Comparison of ENCODE assay signal across 25 cellular contexts in the genomic region with DNA sequence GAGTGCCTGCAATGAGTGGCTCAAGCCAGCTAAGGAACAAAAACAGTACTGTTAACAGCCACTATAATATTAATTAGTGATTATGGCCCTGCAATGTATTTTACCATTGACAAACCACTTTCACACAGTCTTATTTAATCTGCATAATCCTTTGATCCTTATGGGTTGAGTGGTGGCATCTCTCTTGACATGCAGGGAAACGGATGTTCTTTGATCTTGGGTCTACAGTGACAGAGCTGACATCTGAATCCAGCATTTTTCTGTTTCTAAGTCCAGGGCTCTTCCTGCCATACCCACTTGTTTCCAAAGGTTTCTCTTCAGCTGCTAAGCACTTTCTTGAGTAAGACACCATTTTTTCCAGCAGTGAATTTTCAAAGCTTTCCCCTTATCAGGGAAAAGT.
"Had no signal": no experiment of that assay in that cellular context is flagged by ENCODE, and none has a peak within 500 bp of the region (broad histone marks: within the 10 kb centered on the region; RNA-seq: fewer than 3 reads in every experiment).

No MANE protein-coding gene starts in this region.

- H3K9me3 ChIP-seq: body of pancreas, right atrium auricular region, uterus had no signal

- H3K4me3 ChIP-seq: body of pancreas, right atrium auricular region, uterus had no signal

- DNase-seq: activated CD4-positive, alpha-beta T cell treated with anti-CD3 and anti-CD28 coated beads, Interleukin-2, amount 10 ng/mL, durations not matched to agents 24 days and 14 days; activated CD8-positive, alpha-beta memory T cell treated with anti-CD3 and anti-CD28 coated beads, Interleukin-2, amount 10 ng/mL, durations not matched to agents 7 days and 5 days; activated CD8-positive, alpha-beta T cell treated with anti-CD3 and anti-CD28 coated beads, Interleukin-2, amount 10 ng/mL, durations not matched to agents 7 days and 5 days; activated naive CD4-positive, alpha-beta T cell; activated T-cell treated with anti-CD3 and anti-CD28 coated beads, Interleukin-2, amount 50 U/mL, for 72 hours; anterior cingulate cortex; body of pancreas; cortex of kidney; effector memory CD8-positive, alpha-beta T cell; erythroblast; head of caudate nucleus; hippocampal formation; left cardiac atrium; left ventricle myocardium superior; naive B cell; nucleus accumbens; stimulated activated CD4-positive, alpha-beta T cell treated with anti-CD3 and anti-CD28 coated beads, Interleukin-2, amount 100 ng/mL, for 48 hours; stimulated activated naive CD4-positive, alpha-beta T cell treated with Interleukin-2 at 50 U/mL for 16 hours; T-helper 17 cell; T1000; trophoblast cell; uterus; WERI-Rb-1 had no signal

- ATAC-seq: activated CD4-positive, CD25-positive, alpha-beta regulatory T cell treated with anti-CD3 and anti-CD28 coated beads, Interleukin-2, amount 50 U/mL, for 24 hours; activated CD8-positive, alpha-beta memory T cell treated with anti-CD3 and anti-CD28 coated beads, Interleukin-2, amount 10 ng/mL, durations not matched to agents 7 days and 5 days; activated CD8-positive, alpha-beta T cell treated with anti-CD3 and anti-CD28 coated beads, Interleukin-2, amount 10 ng/mL, durations not matched to agents 7 days and 5 days; activated T-cell treated with anti-CD3 and anti-CD28 coated beads, Interleukin-2, amount 50 U/mL, for 72 hours; body of pancreas; effector memory CD8-positive, alpha-beta T cell; left cardiac atrium; left ventricle myocardium superior; T-helper 17 cell had no signal

- H3K27ac ChIP-seq: body of pancreas, right atrium auricular region, WERI-Rb-1 had no signal

- H3K4me1 ChIP-seq: body of pancreas had no signal

- H3K36me3 ChIP-seq: uterus had no signal

- H3K27me3 ChIP-seq: body of pancreas, right atrium auricular region, uterus had no signal
